In genomic region chr5:159097461-159098284, GRCh38 we compare ENCODE assay signal across 8 cellular contexts. TPM values are rescaled to one million over a fixed set of nuclear protein-coding genes. Genes with fewer than 3 reads are reported as not detected.
DNase-seq lines count a peak whose midpoint lies in the region; TF ChIP-seq lines count a peak whose summit lies in the region.

No MANE protein-coding gene starts in this region.

- H3K27ac Mint-ChIP-seq in activated CD4-positive, alpha-beta T cell treated with anti-CD3 and anti-CD28 coated beads, Interleukin-2, amount 10 ng/mL, durations not matched to agents 24 days and 14 days = no peak overlapping the region
- H3K27ac Mint-ChIP-seq in progenitor cell of endocrine pancreas = no peak overlapping the region

- H3K9me3 ChIP-seq in SJSA1 (replicated peaks) = peaks cover 3% of the 10 kb centered on the region; the same call in 1 of the 2 replicates

- peak overlapping the region; percentile 62 for H3K27ac ChIP-seq in SJSA1

- intact Hi-C loops in activated CD4-positive, alpha-beta T cell treated with anti-CD3 and anti-CD28 coated beads, Interleukin-2, amount 10 ng/mL, durations not matched to agents 24 days and 14 days (cut with micrococcal nuclease) = loop anchor here (5.0 kb wide), 1 partner anchor 220 kb away; no protein-coding TSS in a partner anchor

- no peaks in the 10 kb centered on the region for H3K9me3 Mint-ChIP-seq in activated CD4-positive, alpha-beta T cell treated with anti-CD3 and anti-CD28 coated beads, Interleukin-2, amount 10 ng/mL, durations not matched to agents 24 days and 14 days
- no peaks in the 10 kb centered on the region for H3K9me3 Mint-ChIP-seq in progenitor cell of endocrine pancreas (ENCODE audit: low read depth)

- no peak for TF ChIP-seq CTCF in progenitor cell of endocrine pancreas (IDR thresholded peaks at IDR 0.05; ENCODE audit: unreplicated experiment)

- DNase-seq in activated CD4-positive, alpha-beta T cell treated with anti-CD3 and anti-CD28 coated beads, Interleukin-2, amount 10 ng/mL, durations not matched to agents 24 days and 14 days = no peak
- DNase-seq in activated CD4-positive, alpha-beta T cell treated with anti-CD3 and anti-CD28 coated beads for 1 hour = no peak
- DNase-seq in SJSA1 (ENCODE audit: low read depth in 1 of 2, low spot score in 2 of 2) (peak; percentile 68 to 81), fibroblast of gingiva (ENCODE audit: low read depth) (peak; percentile 76), progenitor cell of endocrine pancreas (ENCODE audit: low spot score, unreplicated experiment) (no peak), NCI-H345 treated with DMSO at 0.1 percent for 48 hours (lab: John Stamatoyannopoulos, UW; ENCODE audit: unreplicated experiment) (no peak), amniotic stem cell (lab: John Stamatoyannopoulos, UW) (no peak), NCI-H2029 treated with DMSO at 0.1 percent for 48 hours (lab: John Stamatoyannopoulos, UW) (no peak)

- no peaks in the 10 kb centered on the region for H3K36me3 Mint-ChIP-seq in activated CD4-positive, alpha-beta T cell treated with anti-CD3 and anti-CD28 coated beads, Interleukin-2, amount 10 ng/mL, durations not matched to agents 24 days and 14 days (ENCODE audit: low read depth)
- no peaks in the 10 kb centered on the region for H3K36me3 Mint-ChIP-seq in progenitor cell of endocrine pancreas (ENCODE audit: insufficient read depth)

- peak overlapping the region; percentile 85 for H3K4me3 Mint-ChIP-seq in activated CD4-positive, alpha-beta T cell treated with anti-CD3 and anti-CD28 coated beads, Interleukin-2, amount 10 ng/mL, durations not matched to agents 24 days and 14 days
- peak overlapping the region; percentile 25 for H3K4me3 Mint-ChIP-seq in progenitor cell of endocrine pancreas (ENCODE audit: low read depth)

- H3K36me3 ChIP-seq in SJSA1 = 0 out of 2 replicates have a peak, but pooled peaks cover 2% of the 10 kb centered on the region

- peak overlapping the region; percentile 80 for H3K4me3 ChIP-seq in SJSA1

- H3K4me1 ChIP-seq in SJSA1 (replicated peaks) = peaks cover 41% of the 10 kb centered on the region

- peaks cover 76% of the 10 kb centered on the region for H3K27me3 Mint-ChIP-seq in activated CD4-positive, alpha-beta T cell treated with anti-CD3 and anti-CD28 coated beads, Interleukin-2, amount 10 ng/mL, durations not matched to agents 24 days and 14 days
- H3K27me3 Mint-ChIP-seq in progenitor cell of endocrine pancreas = peaks cover 96% of the 10 kb centered on the region

- H3K27me3 ChIP-seq in SJSA1 (replicated peaks) = no peaks in the 10 kb centered on the region

- H3K4me1 Mint-ChIP-seq in activated CD4-positive, alpha-beta T cell treated with anti-CD3 and anti-CD28 coated beads, Interleukin-2, amount 10 ng/mL, durations not matched to agents 24 days and 14 days = peaks cover 36% of the 10 kb centered on the region
- peaks cover 9% of the 10 kb centered on the region for H3K4me1 Mint-ChIP-seq in progenitor cell of endocrine pancreas (ENCODE audit: low read depth)

RNA-seq across cellular contexts. Expression of gene EBF1, which starts 2.0 kb away (rescaled TPM):
- not detected in 2 replicates for total RNA-seq in activated CD4-positive, alpha-beta T cell treated with anti-CD3 and anti-CD28 coated beads, Interleukin-2, amount 10 ng/mL, durations not matched to agents 24 days and 14 days
- total RNA-seq in SJSA1 (2014; rRNA removed; shearing (Covaris generic)) = 8.5 and 12.7 TPM in 2 replicates
- 0.38 and 0.67 TPM in 2 replicates for total RNA-seq in progenitor cell of endocrine pancreas

Comparison
In these comparisons a context has a peak if more than half of its experiments do, and no peak if none do; other contexts are left out.
1. DNase-seq: peak in SJSA1 (2 of 2) and fibroblast of gingiva (single experiment); none in activated CD4-positive, alpha-beta T cell treated with anti-CD3 and anti-CD28 coated beads, Interleukin-2, amount 10 ng/mL, durations not matched to agents 24 days and 14 days (single experiment), activated CD4-positive, alpha-beta T cell treated with anti-CD3 and anti-CD28 coated beads for 1 hour (single experiment), progenitor cell of endocrine pancreas (single experiment), NCI-H345 treated with DMSO at 0.1 percent for 48 hours (single experiment), amniotic stem cell (single experiment) and NCI-H2029 treated with DMSO at 0.1 percent for 48 hours (single experiment).